In genomic region chr18:77132369-77133050, GRCh38 we compare ENCODE assay signal across 8 cellular contexts. TPM values are rescaled to one million over a fixed set of nuclear protein-coding genes. Genes with fewer than 3 reads are reported as not detected.
DNase-seq lines count a peak whose midpoint lies in the region; ATAC-seq and TF ChIP-seq lines count a peak whose summit lies in the region.

Gene MBP (minus strand): TSS chr18:77132783. CDS start chr18:77105261, 27,522 bp downstream.

- DNase-seq in GM03348 (ENCODE audit: low spot score) (peak; percentile 52), LNCaP clone FGC (ENCODE audit: low read depth) (no peak), caudate nucleus (lab: John Stamatoyannopoulos, UW) (no peak), left lung (peak; percentile 84 to 97), NCI-H82 treated with DMSO at 0.1 percent for 48 hours (lab: John Stamatoyannopoulos, UW; ENCODE audit: unreplicated experiment) (no peak)
- peak; percentile 56 for DNase-seq in stimulated activated CD8-positive, alpha-beta memory T cell treated with anti-CD3 and anti-CD28 coated beads, Interleukin-12 subunit alpha, Interleukin-12 subunit beta, amount 100 ng/mL, for 1 hour (ENCODE audit: low read depth)

- peak within 1 kb of the TSS; percentile 94 for H3K27ac ChIP-seq in VCaP
- peak within 1 kb of the TSS; percentile 36 for H3K27ac ChIP-seq in caudate nucleus (ENCODE audit: low read depth, low read length)
- H3K27ac ChIP-seq in left lung = peak within 1 kb of the TSS; percentile 92 to 95

- TF ChIP-seq CTCF in LNCaP clone FGC (IDR thresholded peaks at IDR 0.05; ENCODE audit: control insufficient read depth, extremely low read depth, insufficient read depth) (no peak), VCaP (conservative IDR thresholded peaks at IDR 0.05) (no peak), left lung (IDR thresholded peaks at IDR 0.05) (no peak)

- intact Hi-C loops in left lung (cut with DNase I) = no loop called here

- no peaks in the 10 kb centered on the region for H3K36me3 ChIP-seq in left lung

- peaks cover 12 to 25% of the 10 kb centered on the region in 2 donors for H3K27me3 ChIP-seq in left lung

- ATAC-seq in GM21723 (IDR thresholded peaks at IDR 0.05; ENCODE audit: unreplicated experiment) = peak; percentile 66
- peak; percentile 83 for ATAC-seq in left lung

- no peaks in the 10 kb centered on the region for H3K9me3 ChIP-seq in left lung

- H3K4me3 ChIP-seq in LNCaP clone FGC (ENCODE audit: low read depth, low read length) (peak within 1 kb of the TSS; percentile 78), left lung (peak within 1 kb of the TSS; percentile 60 to 76)

- H3K4me1 ChIP-seq in left lung = peaks cover 6 to 50% of the 10 kb centered on the region in 2 donors

RNA-seq across cellular contexts. Expression of gene MBP, which starts in this region (rescaled TPM):
- total RNA-seq in left lung = 10 to 100 TPM; 40.5 to 56.7 TPM

Comparison
In these comparisons a context has a peak if more than half of its experiments do, and no peak if none do; other contexts are left out.
1. DNase-seq: peak in GM03348 (single experiment), left lung (2 of 2) and stimulated activated CD8-positive, alpha-beta memory T cell treated with anti-CD3 and anti-CD28 coated beads, Interleukin-12 subunit alpha, Interleukin-12 subunit beta, amount 100 ng/mL, for 1 hour (single experiment); none in LNCaP clone FGC (single experiment), caudate nucleus (0 of 61) and NCI-H82 treated with DMSO at 0.1 percent for 48 hours (single experiment).
2. H3K27ac ChIP-seq: peak in every context shown above with its lines; median percentile 94 in VCaP; 94 in left lung; 36 in caudate nucleus.